ENCODE assay signal across 8 cellular contexts in genomic region chr3:119293105-119293683, GRCh38. TPM values are rescaled to one million over a fixed set of nuclear protein-coding genes. Genes with fewer than 3 reads are reported as not detected.
DNase-seq lines count a peak whose midpoint lies in the region; ATAC-seq and TF ChIP-seq lines count a peak whose summit lies in the region.

No MANE protein-coding gene starts in this region.

- peak overlapping the region; percentile 70 for H3K27ac ChIP-seq in 22Rv1
- peak overlapping the region; percentile 89 to 96 for H3K27ac ChIP-seq in breast epithelium

- H3K36me3 ChIP-seq in breast epithelium: no peaks in the 10 kb centered on the region

- no peak for TF ChIP-seq CTCF in 22Rv1 (IDR thresholded peaks at IDR 0.05)
- no peak for TF ChIP-seq CTCF in HFF-Myc (IDR thresholded peaks at IDR 0.05; ENCODE audit: low read depth, low read length, missing control alignments)
- no peak for TF ChIP-seq CTCF in breast epithelium (IDR thresholded peaks at IDR 0.05)

- peaks cover 0 to 5% (median 2%) of the 10 kb centered on the region in 7 donors for H3K9me3 Mint-ChIP-seq in naive B cell

- H3K4me3 ChIP-seq in HFF-Myc (replicated peaks; ENCODE audit: low read depth, low read length): peak overlapping the region; percentile 76
- peak overlapping the region; percentile 70 to 96 (median 87) for H3K4me3 ChIP-seq in breast epithelium

- no peaks in the 10 kb centered on the region for H3K4me1 ChIP-seq in breast epithelium

- peak overlapping the region; percentile 87 to 97 (median 93) for H3K4me3 Mint-ChIP-seq in naive B cell

- TF ChIP-seq POLR2A in breast epithelium (IDR thresholded peaks at IDR 0.05): no peak

- H3K9me3 ChIP-seq in breast epithelium: no peaks in the 10 kb centered on the region

- peak overlapping the region; percentile 49 to 96 (median 94) for H3K27ac Mint-ChIP-seq in naive B cell

- ATAC-seq in naive B cell (ENCODE audit: low read depth in 2 of 2) (no peak), GM18873 (IDR thresholded peaks at IDR 0.05; ENCODE audit: low FRiP score, unreplicated experiment) (no peak), HG02642 (IDR thresholded peaks at IDR 0.05; ENCODE audit: poor library complexity, unreplicated experiment) (no peak)

- H3K27me3 ChIP-seq in breast epithelium: no peaks in the 10 kb centered on the region

- DNase-seq in HFF-Myc (ENCODE audit: extremely low read depth, low read depth) (no peak), breast epithelium (ENCODE audit: low spot score in 2 of 2) (no peak), naive B cell (no peak), NCI-H187 treated with DMSO at 0.1 percent for 48 hours (lab: John Stamatoyannopoulos, UW) (no peak)
- no peak for DNase-seq in stimulated activated CD4-positive, alpha-beta T cell treated with anti-CD3 and anti-CD28 coated beads, Interleukin-15, amount 100 ng/mL, for 24 hours

- H3K27me3 Mint-ChIP-seq in naive B cell: peaks cover 0 to 20% (median 0%) of the 10 kb centered on the region in 3 donors

- no peaks in the 10 kb centered on the region for H3K36me3 Mint-ChIP-seq in naive B cell

- peaks cover 16 to 37% (median 24%) of the 10 kb centered on the region in 3 donors for H3K4me1 Mint-ChIP-seq in naive B cell

- intact Hi-C loops in breast epithelium (cut with DNase I; ENCODE audit: low total_unique reads): no loop called here

RNA-seq across cellular contexts. Expression of gene ARHGAP31, which starts 1.0 kb away (rescaled TPM):
- 10 to 100 TPM; 11.6 to 19.3 (median 18.2) TPM for total RNA-seq in breast epithelium
- polyA plus RNA-seq in naive B cell (ENCODE audit: low read depth in 6 of 6): 1 to 10 TPM in 1 of 6 donors, under 1 TPM in 4, not detected in 1; 0.54 to 1.5 (median 0.83) TPM

RNA-seq across cellular contexts. Expression of gene B4GALT4, which starts 52.5 kb away (rescaled TPM):
- 10 to 100 TPM; 14.1 to 22.5 (median 19.3) TPM for total RNA-seq in breast epithelium
- 1 to 10 TPM; 6.8 to 9.0 (median 8.1) TPM for polyA plus RNA-seq in naive B cell (ENCODE audit: low read depth in 6 of 6)
